11 cellular contexts compared by ENCODE assay signal in genomic region chr6:74249658-74250057, GRCh38.
DNase-seq lines count a peak whose midpoint lies in the region; ATAC-seq and TF ChIP-seq lines count a peak whose summit lies in the region.
"Had no signal": no experiment of that assay in that cellular context is flagged by ENCODE, and none has a peak within 500 bp of the region (broad histone marks: within the 10 kb centered on the region; RNA-seq: fewer than 3 reads in every experiment).

No MANE protein-coding gene starts in this region.

- intact Hi-C loops in transverse colon (cut with DNase I; ENCODE audit: low total_unique reads) = no loop called here

- WGBS in transverse colon (ENCODE audit: low coverage in 1 of 2), 2 donors = 42 to 45% methylated on average over 2 of the region's 2 CpGs

- peak; percentile 5 for DNase-seq in GM06990 (ENCODE audit: extremely low read depth, insufficient read length)
- DNase-seq in fibroblast of mammary gland (ENCODE audit: low read depth) = peak; percentile 52
- no peak for DNase-seq in caudate nucleus (lab: John Stamatoyannopoulos, UW)
- DNase-seq in activated T-cell treated with anti-CD3 and anti-CD28 coated beads for 4 hours = no peak
- no peak for DNase-seq in transverse colon
- DNase-seq in activated CD4-positive, alpha-beta T cell treated with anti-CD3 and anti-CD28 coated beads, Interleukin-2, amount 50 U/mL, for 48 hours = no peak
- DNase-seq: CD4-positive, alpha-beta memory T cell; sigmoid colon had no signal

- TF ChIP-seq POLR2A in transverse colon (IDR thresholded peaks at IDR 0.05) = no peak

- no peak overlapping the region for H3K27ac ChIP-seq in caudate nucleus (ENCODE audit: low read depth, low read length)
- no peak overlapping the region for H3K27ac ChIP-seq in transverse colon
- H3K27ac ChIP-seq: sigmoid colon had no signal

- TF ChIP-seq CTCF in GM06990 (IDR thresholded peaks at IDR 0.05; ENCODE audit: insufficient read depth, low read length, poor library complexity, severe bottlenecking) (no peak), fibroblast of mammary gland (conservative IDR thresholded peaks at IDR 0.05; ENCODE audit: control insufficient read depth, insufficient read depth, low read depth, low read length) (no peak), transverse colon (IDR thresholded peaks at IDR 0.05) (no peak)

- no peak for TF ChIP-seq EP300 in transverse colon (IDR thresholded peaks at IDR 0.05; ENCODE audit: low read depth)

- H3K9me3 ChIP-seq in transverse colon = no peaks in the 10 kb centered on the region
- H3K9me3 ChIP-seq: sigmoid colon had no signal

- ATAC-seq in GM21825 (IDR thresholded peaks at IDR 0.05; ENCODE audit: unreplicated experiment) (peak; percentile 77), HG03565 (IDR thresholded peaks at IDR 0.05; ENCODE audit: unreplicated experiment) (peak; percentile 78)

- H3K4me3 ChIP-seq in GM06990 (replicated peaks; ENCODE audit: low read depth, low read length) = no peak overlapping the region
- no peak overlapping the region for H3K4me3 ChIP-seq in fibroblast of mammary gland (ENCODE audit: control insufficient read depth, low read depth, low read length)
- no peak overlapping the region for H3K4me3 ChIP-seq in transverse colon
- H3K4me3 ChIP-seq: hepatocyte, sigmoid colon had no signal

- no peaks in the 10 kb centered on the region for H3K36me3 ChIP-seq in GM06990 (ENCODE audit: control insufficient read depth, insufficient read depth, low read length)
- no peaks in the 10 kb centered on the region for H3K36me3 ChIP-seq in transverse colon
- H3K36me3 ChIP-seq: sigmoid colon had no signal

- H3K4me1 ChIP-seq in transverse colon = peaks cover 0 to 6% (median 0%) of the 10 kb centered on the region in 4 donors

- H3K27me3 ChIP-seq in GM06990 (replicated peaks; ENCODE audit: control insufficient read depth, insufficient read depth, low read length) = no peaks in the 10 kb centered on the region
- H3K27me3 ChIP-seq in transverse colon = no peaks in the 10 kb centered on the region
- H3K27me3 ChIP-seq: hepatocyte, sigmoid colon had no signal

- in situ Hi-C loops in transverse colon (cut with MboI; ENCODE audit: low pct_ligation_motif_present in 1 of 4, low pct_unique_long_range_greater_than_20kb in 1 of 4, low sequenced_read_pairs in 3 of 4) = no loop called here

Comparison
In these comparisons a context has a peak if more than half of its experiments do, and no peak if none do; other contexts are left out.
1. DNase-seq: peak in GM06990 (single experiment) and fibroblast of mammary gland (single experiment); none in caudate nucleus (0 of 61), activated T-cell treated with anti-CD3 and anti-CD28 coated beads for 4 hours (single experiment), transverse colon (single experiment) and activated CD4-positive, alpha-beta T cell treated with anti-CD3 and anti-CD28 coated beads, Interleukin-2, amount 50 U/mL, for 48 hours (0 of 2).